In genomic region chr2:8676191-8676914, GRCh38 we compare ENCODE assay signal across 8 cellular contexts. TPM values are rescaled to one million over a fixed set of nuclear protein-coding genes. Genes with fewer than 3 reads are reported as not detected.
A peak's percentile ranks its signal among the peaks of the same experiment; 100 is the strongest.
DNase-seq lines count a peak whose midpoint lies in the region; ATAC-seq, FAIRE-seq and TF ChIP-seq lines count a peak whose summit lies in the region.

No MANE protein-coding gene starts in this region.

- no peaks in the 10 kb centered on the region for H3K27me3 ChIP-seq in astrocyte (ENCODE audit: insufficient read depth, low read length)
- no peaks in the 10 kb centered on the region for H3K27me3 ChIP-seq in hepatocyte
- H3K27me3 ChIP-seq in psoas muscle (ENCODE audit: insufficient read depth in 3 of 3, low read length in 2 of 3) = no peaks in the 10 kb centered on the region

- H3K27me3 Mint-ChIP-seq in astrocyte (ENCODE audit: low read depth, unreplicated experiment) = peaks cover 23% of the 10 kb centered on the region

- peaks cover 14% of the 10 kb centered on the region for H3K4me1 Mint-ChIP-seq in astrocyte (ENCODE audit: low read depth, unreplicated experiment)

- DNase-seq in DMS114 treated with DMSO at 0.1 percent for 48 hours (lab: John Stamatoyannopoulos, UW; ENCODE audit: unreplicated experiment) = peak; percentile 24
- peak; percentile 80 for DNase-seq in astrocyte (ENCODE audit: low read depth)
- peak; percentile 85 for DNase-seq in hepatocyte (ENCODE audit: low spot score)
- peak; percentile 88 to 90 for DNase-seq in psoas muscle
- DNase-seq in GM19238 (ENCODE audit: insufficient read length, low spot score) = no peak
- DNase-seq in RPMI8226 = no peak
- no peak for DNase-seq in NCI-H82 (lab: John Stamatoyannopoulos, UW)

- H3K27ac ChIP-seq in astrocyte (ENCODE audit: low read depth, low read length) = peak overlapping the region; percentile 93
- peak overlapping the region; percentile 100 for H3K27ac ChIP-seq in hepatocyte
- H3K27ac ChIP-seq in psoas muscle = peak overlapping the region; percentile 93

- TF ChIP-seq CTCF in astrocyte (IDR thresholded peaks at IDR 0.05; ENCODE audit: insufficient read depth, low read depth, low read length) (no peak), hepatocyte (IDR thresholded peaks at IDR 0.05; ENCODE audit: poor library complexity) (no peak), psoas muscle (IDR thresholded peaks at IDR 0.05) (no peak)

- peaks cover 5% of the 10 kb centered on the region for H3K36me3 Mint-ChIP-seq in astrocyte (ENCODE audit: low read depth, unreplicated experiment)

- no peak for FAIRE-seq in astrocyte (lab: Jason Lieb, UNC)

- intact Hi-C loops in psoas muscle (cut with DNase I) = no loop called here

- no peaks in the 10 kb centered on the region for H3K9me2 ChIP-seq in hepatocyte (replicated peaks; ENCODE audit: insufficient read depth)

- no peaks in the 10 kb centered on the region for H3K79me2 ChIP-seq in astrocyte (ENCODE audit: insufficient read depth, low read length)
- H3K79me2 ChIP-seq in hepatocyte = no peaks in the 10 kb centered on the region

- peaks cover 17% of the 10 kb centered on the region for H3K9me3 Mint-ChIP-seq in astrocyte (ENCODE audit: unreplicated experiment)

- H3K9me3 ChIP-seq in astrocyte (ENCODE audit: insufficient read depth, low read depth, low read length) (peaks cover 7% of the 10 kb centered on the region), hepatocyte (ENCODE audit: low read depth) (peaks cover 15% of the 10 kb centered on the region), psoas muscle (peaks cover 4% of the 10 kb centered on the region)

- peak overlapping the region; percentile 76 for H3K9ac ChIP-seq in astrocyte (ENCODE audit: low read length)

- H3K36me3 ChIP-seq in astrocyte (ENCODE audit: insufficient read depth, low read length) (no peaks in the 10 kb centered on the region), hepatocyte (replicated peaks; ENCODE audit: insufficient read depth, low read depth) (no peaks in the 10 kb centered on the region), psoas muscle (ENCODE audit: insufficient read depth in 1 of 2, low read depth in 1 of 2) (no peaks in the 10 kb centered on the region)

- WGBS in hepatocyte (ENCODE audit: low lambda C conversion rate, missing lambda C conversion rate) = 35% methylated on average over 50 of the region's 51 CpGs
- WGBS in psoas muscle, 3 donors = 16 to 21% (median 19%) methylated on average over 46 to 51 of the region's 51 CpGs

- H3K4me1 ChIP-seq in astrocyte (ENCODE audit: insufficient read depth, low read length) (peaks cover 39% of the 10 kb centered on the region), hepatocyte (ENCODE audit: insufficient read depth) (peaks cover 37% of the 10 kb centered on the region), psoas muscle (peaks cover 26% of the 10 kb centered on the region)

- H3K4me2 ChIP-seq in astrocyte (ENCODE audit: low read length) (peak overlapping the region; percentile 88), hepatocyte (peak overlapping the region; percentile 86)

- H2AFZ ChIP-seq in astrocyte (ENCODE audit: low read depth, low read length) (peak overlapping the region; percentile 89), hepatocyte (peak overlapping the region; percentile 32)

- ATAC-seq in psoas muscle = peak; percentile 72 to 79 (median 76)
- no peak for ATAC-seq in GM19395 (IDR thresholded peaks at IDR 0.05; ENCODE audit: unreplicated experiment)

- H4K20me1 ChIP-seq in astrocyte (ENCODE audit: insufficient read depth, low read length) (no peaks in the 10 kb centered on the region), hepatocyte (ENCODE audit: insufficient read depth, poor library complexity, severe bottlenecking) (no peaks in the 10 kb centered on the region)

- peak overlapping the region; percentile 54 for H3K4me3 ChIP-seq in astrocyte (ENCODE audit: insufficient read depth, low read depth, low read length)
- no peak overlapping the region for H3K4me3 ChIP-seq in hepatocyte
- peak overlapping the region; percentile 67 for H3K4me3 ChIP-seq in psoas muscle

- no peak overlapping the region for H3K27ac Mint-ChIP-seq in astrocyte (ENCODE audit: unreplicated experiment)

- peak overlapping the region; percentile 73 for H3K4me3 Mint-ChIP-seq in astrocyte (ENCODE audit: unreplicated experiment)

RNA-seq across cellular contexts. Expression of gene ID2, which starts 5.5 kb away (rescaled TPM):
- total RNA-seq in astrocyte = 7.7 and 13.6 TPM in 2 replicates
- 910 and 1,089 TPM in 2 replicates for total RNA-seq in hepatocyte
- polyA plus RNA-seq in hepatocyte = 563 and 612 TPM in 2 replicates
- 10 to 100 TPM in 2 of 4 donors, 1 to 10 TPM in 2; 4.1 to 15.4 (median 11.8) TPM for total RNA-seq in psoas muscle
- 10 to 100 TPM in 2 of 3 donors, 1 to 10 TPM in 1; 7.7 to 33.0 (median 19.5) TPM for polyA plus RNA-seq in psoas muscle

Comparison
In these comparisons a context has a peak if more than half of its experiments do, and no peak if none do; other contexts are left out.
1. DNase-seq: peak in DMS114 treated with DMSO at 0.1 percent for 48 hours (single experiment), astrocyte (single experiment), hepatocyte (single experiment) and psoas muscle (2 of 2); none in GM19238 (single experiment), RPMI8226 (single experiment) and NCI-H82 (single experiment).
2. RNA of gene ID2, which starts 5.5 kb away (total RNA-seq): 910 to 1,089 TPM in hepatocyte; 4.1 to 15.4 TPM in psoas muscle and 7.7 to 13.6 TPM in astrocyte; every median in the first group is over 10 times any median in the second.
3. Peak in every context shown above with its lines, with median percentiles within 50 percentile points of each other: H3K27ac ChIP-seq.